In the genomic region with DNA sequence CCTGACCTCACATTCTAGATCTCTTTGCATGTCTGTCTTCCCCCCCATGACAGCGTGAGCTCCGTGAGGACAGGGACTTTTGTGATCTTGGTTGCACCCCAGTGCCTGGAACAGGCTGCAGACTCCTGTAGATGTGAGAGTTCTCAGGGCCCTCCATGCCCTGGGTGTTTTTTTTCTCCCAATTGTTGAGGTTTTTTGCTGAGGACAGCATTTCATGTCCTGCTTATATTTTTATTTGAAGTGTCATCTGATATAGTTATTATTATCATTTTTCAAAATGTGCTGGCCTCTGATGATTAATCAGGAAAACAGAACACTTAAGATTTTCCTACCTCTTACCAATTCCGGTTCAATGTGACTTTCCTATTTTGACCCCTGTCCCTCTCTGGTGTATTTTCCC, we compare ENCODE assay signal across 2 cellular contexts. TPM values are rescaled to one million over a fixed set of nuclear protein-coding genes. Genes with fewer than 3 reads are reported as not detected.
"Had no signal": no experiment of that assay in that cellular context is flagged by ENCODE, and none has a peak within 500 bp of the region (broad histone marks: within the 10 kb centered on the region; RNA-seq: fewer than 3 reads in every experiment).

No MANE protein-coding gene starts in this region.

RNA-seq across cellular contexts. Expression of a gene that starts 24.8 kb away (rescaled TPM):
- total RNA-seq: HT-29 had no signal
- polyA plus RNA-seq: IgD-negative memory B cell had no signal
